In genomic region chr11:46202696-46203391, GRCh38 we compare ENCODE assay signal across 30 cellular contexts.
"Had no signal": no experiment of that assay in that cellular context is flagged by ENCODE, and none has a peak within 500 bp of the region (broad histone marks: within the 10 kb centered on the region; RNA-seq: fewer than 3 reads in every experiment).

No MANE protein-coding gene starts in this region.

- H3K27ac Mint-ChIP-seq: activated CD4-positive, alpha-beta memory T cell treated with anti-CD3 and anti-CD28 coated beads, Interleukin-2, amount 10 ng/mL, durations not matched to agents 7 days and 5 days; activated naive CD8-positive, alpha-beta T cell treated with anti-CD3 and anti-CD28 coated beads for 36 hours; activated T-cell treated with anti-CD3 and anti-CD28 coated beads, Interleukin-2, amount 50 U/mL, for 72 hours; activated T-helper 17 cell treated with anti-CD3 and anti-CD28 coated beads, Interleukin-2, amount 50 U/mL, for 72 hours had no signal

- H3K36me3 Mint-ChIP-seq: activated naive CD8-positive, alpha-beta T cell treated with anti-CD3 and anti-CD28 coated beads for 36 hours had no signal

- DNase-seq: activated CD4-positive, alpha-beta memory T cell treated with anti-CD3 and anti-CD28 coated beads, Interleukin-2, amount 10 ng/mL, durations not matched to agents 7 days and 5 days; activated CD4-positive, alpha-beta T cell treated with anti-CD3 and anti-CD28 coated beads for 1 hour; activated CD4-positive, alpha-beta T cell treated with anti-CD3 and anti-CD28 coated beads for 48 hours; activated CD4-positive, CD25-positive, alpha-beta regulatory T cell; activated CD8-positive, alpha-beta memory T cell treated with anti-CD3 and anti-CD28 coated beads for 24 hours; activated effector memory CD4-positive, alpha-beta T cell treated with anti-CD3 and anti-CD28 coated beads, Interleukin-2, amount 50 U/mL, for 16 hours; activated naive CD4-positive, alpha-beta T cell; activated naive CD4-positive, alpha-beta T cell treated with anti-CD3 and anti-CD28 coated beads, Interleukin-2, amount 50 U/mL, for 16 hours; activated naive CD8-positive, alpha-beta T cell treated with anti-CD3 and anti-CD28 coated beads for 36 hours; activated T-cell treated with anti-CD3 and anti-CD28 coated beads, Interleukin-2, amount 50 U/mL, for 1 hour; activated T-cell treated with anti-CD3 and anti-CD28 coated beads, Interleukin-2, amount 50 U/mL, for 72 hours; amniotic stem cell; aorta; brain microvascular endothelial cell; central memory CD4-positive, alpha-beta T cell; MM.1S; NCI-H1092 treated with DMSO at 0.1 percent for 48 hours; NCI-H1417 treated with DMSO at 0.1 percent for 48 hours; NCI-H187 treated with DMSO at 0.1 percent for 48 hours; NCI-H2081; NCI-H446 treated with DMSO at 0.1 percent for 48 hours; NCI-H524; NK-92 treated with Interleukin-12 subunit alpha and Interleukin-12 subunit beta, amount 100 ng/mL, for 24 hours; Right ventricle myocardium superior; SW 1271; T-helper 1 cell; T-helper 2 cell; T-helper 9 cell had no signal

- H3K27ac ChIP-seq: brain microvascular endothelial cell, VCaP had no signal

- H3K36me3 ChIP-seq: brain microvascular endothelial cell had no signal

- H3K4me1 Mint-ChIP-seq: activated CD4-positive, alpha-beta memory T cell treated with anti-CD3 and anti-CD28 coated beads, Interleukin-2, amount 10 ng/mL, durations not matched to agents 7 days and 5 days; activated naive CD8-positive, alpha-beta T cell treated with anti-CD3 and anti-CD28 coated beads for 36 hours; activated T-helper 17 cell treated with anti-CD3 and anti-CD28 coated beads, Interleukin-2, amount 50 U/mL, for 72 hours had no signal

- H3K4me3 Mint-ChIP-seq: activated CD4-positive, alpha-beta memory T cell treated with anti-CD3 and anti-CD28 coated beads, Interleukin-2, amount 10 ng/mL, durations not matched to agents 7 days and 5 days; activated naive CD8-positive, alpha-beta T cell treated with anti-CD3 and anti-CD28 coated beads for 36 hours; activated T-cell treated with anti-CD3 and anti-CD28 coated beads, Interleukin-2, amount 50 U/mL, for 72 hours; activated T-helper 17 cell treated with anti-CD3 and anti-CD28 coated beads, Interleukin-2, amount 50 U/mL, for 72 hours had no signal

- ATAC-seq: activated T-cell treated with anti-CD3 and anti-CD28 coated beads, Interleukin-2, amount 50 U/mL, for 72 hours; activated T-helper 17 cell treated with anti-CD3 and anti-CD28 coated beads, Interleukin-2, amount 50 U/mL, for 72 hours had no signal

- H3K9me3 Mint-ChIP-seq: activated CD4-positive, alpha-beta memory T cell treated with anti-CD3 and anti-CD28 coated beads, Interleukin-2, amount 10 ng/mL, durations not matched to agents 7 days and 5 days; activated naive CD8-positive, alpha-beta T cell treated with anti-CD3 and anti-CD28 coated beads for 36 hours; activated T-cell treated with anti-CD3 and anti-CD28 coated beads, Interleukin-2, amount 50 U/mL, for 72 hours; activated T-helper 17 cell treated with anti-CD3 and anti-CD28 coated beads, Interleukin-2, amount 50 U/mL, for 72 hours had no signal
